ENCODE assay signal across 1 cellular context in the genomic region with DNA sequence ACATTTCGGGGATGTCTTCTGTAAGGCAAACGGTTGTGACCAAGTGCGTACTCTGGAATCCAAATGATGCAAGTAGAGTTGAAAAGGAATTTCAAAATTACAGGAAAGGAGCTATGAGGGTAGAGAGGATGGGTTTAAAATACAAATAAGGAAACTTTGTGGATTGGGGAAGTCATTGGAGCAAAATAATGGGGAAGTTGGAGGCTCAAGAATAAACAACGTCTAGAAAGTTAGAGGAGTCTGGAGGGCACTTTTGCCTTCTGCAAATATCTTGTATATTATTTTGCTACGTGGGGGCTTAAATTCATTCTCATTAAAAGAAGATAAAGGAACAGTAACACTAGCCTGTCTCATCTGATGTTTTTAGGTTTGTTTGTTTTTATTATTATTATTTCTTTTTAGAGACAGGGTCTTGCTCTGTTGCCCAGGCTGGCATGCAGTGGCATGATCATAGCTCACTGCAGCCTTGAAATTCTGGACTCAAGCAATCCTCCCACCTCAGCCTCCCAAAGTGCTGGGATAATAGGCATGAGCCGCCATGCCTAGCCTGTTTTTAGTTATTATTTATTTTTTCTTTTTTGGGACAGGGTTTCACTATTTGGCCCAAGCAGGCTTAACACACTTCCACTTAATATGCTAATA.
TF ChIP-seq lines count a peak whose summit lies in the region.

No MANE protein-coding gene starts in this region.

TF ChIP-seq in K562, 482 proteins besides CTCF, POLR2A, EP300 and RAD21 (continued from another document):
- TF ChIP-seq MLLT1 (IDR thresholded peaks at IDR 0.05) (0 out of 4 replicates have a peak, but pooled peaks of 1 of the 2 experiments have one; percentile 37), SPI1 (IDR thresholded peaks at IDR 0.05; ENCODE audit: borderline replicate concordance, low read depth, low read length) (peak; percentile 80; the same call in 1 of the 2 replicates), SRF (CRISPR knock-in tag; IDR thresholded peaks at IDR 0.05) (0 out of 4 replicates have a peak, but pooled peaks of 1 of the 2 experiments have one; percentile 0)
